In genomic region chr4:140343303-140343702, GRCh38 we compare ENCODE assay signal across 9 cellular contexts. TPM values are rescaled to one million over a fixed set of nuclear protein-coding genes. Genes with fewer than 3 reads are reported as not detected.
DNase-seq lines count a peak whose midpoint lies in the region; ATAC-seq, FAIRE-seq and TF ChIP-seq lines count a peak whose summit lies in the region.
"Had no signal": no experiment of that assay in that cellular context is flagged by ENCODE, and none has a peak within 500 bp of the region (broad histone marks: within the 10 kb centered on the region; RNA-seq: fewer than 3 reads in every experiment).

No MANE protein-coding gene starts in this region.

- no peak for FAIRE-seq in urothelium cell line (lab: Jason Lieb, UNC)

- no peak overlapping the region for H3K27ac ChIP-seq in foreskin keratinocyte
- H3K27ac ChIP-seq: heart left ventricle had no signal

- intact Hi-C loops in left cardiac atrium (cut with DNase I) (no loop called here), left ventricle myocardium superior (cut with micrococcal nuclease) (no loop called here)

- in situ Hi-C loops in GM13977 (cut with MboI; ENCODE audit: low pct_unique_long_range_greater_than_20kb, low sequenced_read_pairs, unreplicated experiment) = no loop called here

- H3K27me3 ChIP-seq in foreskin keratinocyte = peaks cover 25% of the 10 kb centered on the region

- DNase-seq in left cardiac atrium = peak; percentile 28
- no peak for DNase-seq in left ventricle myocardium superior
- DNase-seq in foreskin keratinocyte = peak; percentile 10 to 35
- DNase-seq in urothelium cell line (ENCODE audit: low spot score) = peak; percentile 29
- DNase-seq in GM13977 (ENCODE audit: low spot score) = no peak
- no peak for DNase-seq in NCI-H774 (lab: John Stamatoyannopoulos, UW)
- DNase-seq: heart left ventricle had no signal

- ATAC-seq in left cardiac atrium = no peak
- ATAC-seq in left ventricle myocardium superior = no peak
- peak; percentile 98 for ATAC-seq in HG03571 (IDR thresholded peaks at IDR 0.05; ENCODE audit: unreplicated experiment)
- ATAC-seq in foreskin keratinocyte = no peak
- no peak for ATAC-seq in activated CD4-positive, CD25-positive, alpha-beta regulatory T cell treated with anti-CD3 and anti-CD28 coated beads, Interleukin-2, amount 50 U/mL, for 24 hours
- ATAC-seq: heart left ventricle had no signal

- no peaks in the 10 kb centered on the region for H3K4me1 ChIP-seq in foreskin keratinocyte

- TF ChIP-seq CTCF in foreskin keratinocyte (conservative IDR thresholded peaks at IDR 0.05) (no peak), GM13977 (IDR thresholded peaks at IDR 0.05; ENCODE audit: extremely low read depth, insufficient read depth, missing control alignments) (no peak)

RNA-seq across cellular contexts. Expression of gene SCOC, which starts 30.1 kb away (rescaled TPM):
- 10 to 100 TPM; 66.0 to 69.2 TPM for total RNA-seq in left cardiac atrium
- 76.9 TPM for total RNA-seq in left ventricle myocardium superior
- 70.9 and 74.4 TPM in 2 replicates for total RNA-seq in foreskin keratinocyte
- 50.4 and 54.4 TPM in 2 replicates for polyA plus RNA-seq in foreskin keratinocyte

Comparison
In these comparisons a context has a peak if more than half of its experiments do, and no peak if none do; other contexts are left out.
1. DNase-seq: peak in left cardiac atrium (single experiment), foreskin keratinocyte (2 of 2) and urothelium cell line (single experiment); none in left ventricle myocardium superior (single experiment), GM13977 (single experiment) and NCI-H774 (single experiment).